ENCODE assay signal across 8 cellular contexts in the genomic region with DNA sequence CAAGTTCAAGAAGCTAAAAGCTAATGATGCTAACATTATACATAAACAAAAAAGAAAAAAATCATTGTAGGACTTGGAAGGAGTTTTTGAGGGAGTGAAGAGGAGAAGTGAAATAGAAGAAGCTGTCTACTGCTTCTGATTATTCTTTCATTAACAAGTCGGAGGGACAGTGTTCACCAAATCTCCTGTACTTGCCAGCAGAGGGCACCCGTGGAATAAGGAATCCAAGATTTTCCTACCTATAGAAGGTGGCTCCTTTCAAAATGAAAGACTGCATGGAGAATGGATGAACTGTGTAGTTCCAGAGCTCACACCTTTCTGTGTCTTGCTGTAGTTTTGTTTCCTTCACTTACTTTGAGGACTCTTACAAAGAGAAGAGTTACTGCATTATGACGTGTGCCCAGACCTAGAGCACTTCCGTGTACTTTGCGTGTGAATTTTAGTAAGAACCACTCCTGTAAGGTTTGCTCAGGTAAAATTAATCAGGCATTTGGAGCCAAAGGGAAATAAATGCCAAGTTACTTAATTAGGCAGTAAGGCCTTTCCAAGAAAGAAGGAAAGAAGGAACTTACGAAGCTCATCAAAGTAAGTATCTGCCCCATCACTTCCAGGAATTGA.
A peak's percentile ranks its signal among the peaks of the same experiment; 100 is the strongest.
DNase-seq lines count a peak whose midpoint lies in the region; ATAC-seq, FAIRE-seq and TF ChIP-seq lines count a peak whose summit lies in the region.

No MANE protein-coding gene starts in this region.

- no peak for TF ChIP-seq EP300 in tibial nerve (IDR thresholded peaks at IDR 0.05)

- no peak overlapping the region for H3K27ac ChIP-seq in tibial nerve

- H3K4me1 ChIP-seq in tibial nerve, result no peaks in the 10 kb centered on the region

- H3K4me1 Mint-ChIP-seq in stimulated activated effector memory CD8-positive, alpha-beta T cell treated with anti-CD3 and anti-CD28 coated beads, Interleukin-12 subunit alpha, Interleukin-12 subunit beta, amount 100 ng/mL, for 72 hours, result no peaks in the 10 kb centered on the region

- H3K4me3 ChIP-seq in Jurkat, Clone E6-1 (ENCODE audit: low read length), result no peak overlapping the region
- H3K4me3 ChIP-seq in lower leg skin (ENCODE audit: low read depth, poor library complexity, severe bottlenecking) (no peak overlapping the region), tibial nerve (no peak overlapping the region)

- H3K27ac Mint-ChIP-seq in stimulated activated effector memory CD8-positive, alpha-beta T cell treated with anti-CD3 and anti-CD28 coated beads, Interleukin-12 subunit alpha, Interleukin-12 subunit beta, amount 100 ng/mL, for 72 hours, result no peak overlapping the region

- no peaks in the 10 kb centered on the region for H3K36me3 ChIP-seq in tibial nerve

- no peaks in the 10 kb centered on the region for H3K9me3 ChIP-seq in tibial nerve

- FAIRE-seq in RCC 7860 (lab: Jason Lieb, UNC), result peak; percentile 69

- TF ChIP-seq POLR2A in lower leg skin (IDR thresholded peaks at IDR 0.05) (no peak), tibial nerve (IDR thresholded peaks at IDR 0.05) (no peak)

- intact Hi-C loops in lower leg skin (cut with DNase I; ENCODE audit: low total_unique reads), result loop anchor here (10.0 kb wide), 1 partner anchor 513 kb away; no protein-coding TSS in a partner anchor

- peak in 1 of 3 donors; percentile 52 for TF ChIP-seq CTCF in lower leg skin (IDR thresholded peaks at IDR 0.05)
- TF ChIP-seq CTCF in tibial nerve (IDR thresholded peaks at IDR 0.05), result peak; percentile 60 to 81 (median 64)

- H3K27me3 ChIP-seq in tibial nerve, result no peaks in the 10 kb centered on the region

- H3K4me3 Mint-ChIP-seq in stimulated activated effector memory CD8-positive, alpha-beta T cell treated with anti-CD3 and anti-CD28 coated beads, Interleukin-12 subunit alpha, Interleukin-12 subunit beta, amount 100 ng/mL, for 72 hours, result no peak overlapping the region

- WGBS in lower leg skin, 2 donors, result 33 to 46% methylated on average over 6 of the region's 6 CpGs
- WGBS in tibial nerve, 2 donors, result 59 to 62% methylated on average over 6 of the region's 6 CpGs

- H3K9me3 Mint-ChIP-seq in stimulated activated effector memory CD8-positive, alpha-beta T cell treated with anti-CD3 and anti-CD28 coated beads, Interleukin-12 subunit alpha, Interleukin-12 subunit beta, amount 100 ng/mL, for 72 hours, result peaks cover 9% of the 10 kb centered on the region

- DNase-seq in D341Med (ENCODE audit: low spot score), result peak; percentile 53
- peak; percentile 21 for DNase-seq in Jurkat, Clone E6-1 (ENCODE audit: low read depth, low spot score)
- peak; percentile 43 for DNase-seq in RCC 7860 (ENCODE audit: low spot score)
- peak; percentile 53 for DNase-seq in dedifferentiated amniotic fluid mesenchymal stem cell (ENCODE audit: extremely low spot score)
- DNase-seq in lower leg skin (ENCODE audit: low spot score in 2 of 2), result peak; percentile 59 to 92
- peak; percentile 35 to 78 for DNase-seq in tibial nerve (ENCODE audit: low spot score in 2 of 2)
- DNase-seq in stimulated activated effector memory CD8-positive, alpha-beta T cell treated with anti-CD3 and anti-CD28 coated beads, Interleukin-12 subunit alpha, Interleukin-12 subunit beta, amount 100 ng/mL, for 72 hours (ENCODE audit: low spot score in 2 of 2), result no peak

- H3K36me3 Mint-ChIP-seq in stimulated activated effector memory CD8-positive, alpha-beta T cell treated with anti-CD3 and anti-CD28 coated beads, Interleukin-12 subunit alpha, Interleukin-12 subunit beta, amount 100 ng/mL, for 72 hours, result no peaks in the 10 kb centered on the region

- ATAC-seq in GM19351 (IDR thresholded peaks at IDR 0.05; ENCODE audit: unreplicated experiment), result peak; percentile 49
- no peak for ATAC-seq in stimulated activated effector memory CD8-positive, alpha-beta T cell treated with anti-CD3 and anti-CD28 coated beads, Interleukin-12 subunit alpha, Interleukin-12 subunit beta, amount 100 ng/mL, for 72 hours

Comparison
In these comparisons a context has a peak if more than half of its experiments do, and no peak if none do; other contexts are left out.
1. DNase-seq: peak in D341Med (single experiment), Jurkat, Clone E6-1 (single experiment), RCC 7860 (single experiment), dedifferentiated amniotic fluid mesenchymal stem cell (single experiment), lower leg skin (2 of 2) and tibial nerve (2 of 2); none in stimulated activated effector memory CD8-positive, alpha-beta T cell treated with anti-CD3 and anti-CD28 coated beads, Interleukin-12 subunit alpha, Interleukin-12 subunit beta, amount 100 ng/mL, for 72 hours (0 of 2).